26 cellular contexts compared by ENCODE assay signal in the genomic region with DNA sequence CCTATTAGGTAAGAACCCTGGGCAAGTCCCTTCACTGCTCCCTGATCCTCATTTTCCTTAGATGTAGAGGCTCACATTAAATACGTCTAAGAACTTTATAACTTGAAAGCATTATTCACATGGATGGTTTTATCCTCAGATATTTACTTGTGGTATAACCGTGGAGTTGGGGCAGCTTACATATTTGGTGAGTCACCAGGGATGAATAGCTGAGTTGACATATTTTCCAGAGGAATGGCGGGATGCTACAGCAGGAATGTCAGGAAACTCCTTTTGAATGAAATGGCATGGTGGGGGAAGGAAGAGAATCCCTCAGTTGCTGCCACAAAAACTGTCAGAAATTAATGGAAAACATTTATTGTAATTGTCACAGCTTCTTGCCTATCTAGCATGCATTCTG.
DNase-seq lines count a peak whose midpoint lies in the region; ATAC-seq, FAIRE-seq and TF ChIP-seq lines count a peak whose summit lies in the region.
"Had no signal": no experiment of that assay in that cellular context is flagged by ENCODE, and none has a peak within 500 bp of the region (broad histone marks: within the 10 kb centered on the region; RNA-seq: fewer than 3 reads in every experiment).

No MANE protein-coding gene starts in this region.

- H3K9me3 ChIP-seq in A549 (no peaks in the 10 kb centered on the region), T-helper 17 cell (ENCODE audit: control insufficient read depth, low read length, poor library complexity, severe bottlenecking) (no peaks in the 10 kb centered on the region), MM.1S (replicated peaks; ENCODE audit: insufficient read depth, low read length) (no peaks in the 10 kb centered on the region), heart left ventricle (no peaks in the 10 kb centered on the region)
- H3K9me3 ChIP-seq: prostate gland had no signal

- H3K9me2 ChIP-seq in MM.1S (replicated peaks; ENCODE audit: insufficient read depth, low read length): no peaks in the 10 kb centered on the region

- H3K27ac Mint-ChIP-seq in T-helper 17 cell: no peak overlapping the region
- H3K27ac Mint-ChIP-seq: activated CD8-positive, alpha-beta T cell treated with anti-CD3 and anti-CD28 coated beads, Interleukin-2, amount 10 ng/mL, durations not matched to agents 7 days and 5 days; brain; CD4-positive, CD25-positive, alpha-beta regulatory T cell; HFFc6 had no signal

- H3K36me3 ChIP-seq in MM.1S (replicated peaks; ENCODE audit: insufficient read depth, low read length) (no peaks in the 10 kb centered on the region), heart left ventricle (no peaks in the 10 kb centered on the region)
- H3K36me3 ChIP-seq: prostate gland had no signal

- intact Hi-C loops in heart left ventricle (cut with DNase I): no loop called here

- H3K4me1 ChIP-seq in A549 (peaks cover 28% of the 10 kb centered on the region), MM.1S (ENCODE audit: low read length) (no peaks in the 10 kb centered on the region), heart left ventricle (no peaks in the 10 kb centered on the region)
- H3K4me1 ChIP-seq: prostate gland had no signal

- no peak for TF ChIP-seq EP300 in A549 (IDR thresholded peaks at IDR 0.05)

- H3K4me2 ChIP-seq in A549 (no peak overlapping the region), MM.1S (ENCODE audit: low read depth, low read length) (no peak overlapping the region)

- WGBS in A549 (ENCODE audit: missing lambda C conversion rate): 54% methylated on average over 3 of the region's 3 CpGs
- 75 to 84% (median 76%) methylated on average over 3 of the region's 3 CpGs for WGBS in heart left ventricle, 4 donors

- POLR2A ChIA-PET in A549 (lab: Yijun Ruan, JAX): no interaction called here

- no peaks in the 10 kb centered on the region for H3K27me3 Mint-ChIP-seq in T-helper 17 cell
- H3K27me3 Mint-ChIP-seq: brain; CD4-positive, CD25-positive, alpha-beta regulatory T cell had no signal

- H3K79me2 ChIP-seq in MM.1S (ENCODE audit: low read length): no peaks in the 10 kb centered on the region

- no peak for TF ChIP-seq RAD21 in A549 (conservative IDR thresholded peaks at IDR 0.05 in 1 of 2, IDR thresholded peaks at IDR 0.05 in 1 of 2)

- H3K27ac ChIP-seq in A549 (no peak overlapping the region), MM.1S (ENCODE audit: low read length) (no peak overlapping the region), heart left ventricle (no peak overlapping the region)
- H3K27ac ChIP-seq: prostate gland had no signal

- no peak overlapping the region for H3K4me3 Mint-ChIP-seq in T-helper 17 cell
- H3K4me3 Mint-ChIP-seq: activated CD8-positive, alpha-beta T cell treated with anti-CD3 and anti-CD28 coated beads, Interleukin-2, amount 10 ng/mL, durations not matched to agents 7 days and 5 days; activated T-cell treated with anti-CD3 and anti-CD28 coated beads, Interleukin-2, amount 50 U/mL, for 4 hours; brain; CD4-positive, CD25-positive, alpha-beta regulatory T cell; HFFc6; neural crest cell had no signal

- no peaks in the 10 kb centered on the region for H3F3A ChIP-seq in MM.1S (ENCODE audit: insufficient read depth, low read length)

- H3K36me3 Mint-ChIP-seq in T-helper 17 cell (ENCODE audit: low read depth): no peaks in the 10 kb centered on the region
- H3K36me3 Mint-ChIP-seq: brain; CD4-positive, CD25-positive, alpha-beta regulatory T cell had no signal

- FAIRE-seq in A549 (lab: Jason Lieb, UNC): peak; percentile 97
- FAIRE-seq: endothelial cell of umbilical vein, small intestine had no signal

- peaks cover 15% of the 10 kb centered on the region for H3K4me1 Mint-ChIP-seq in T-helper 17 cell
- H3K4me1 Mint-ChIP-seq: brain, neural crest cell had no signal

- TF ChIP-seq POLR2A in A549 (IDR thresholded peaks at IDR 0.05; ENCODE audit: low read length): no peak
- TF ChIP-seq POLR2A in heart left ventricle (IDR thresholded peaks at IDR 0.05): no peak

- H3K4me3 ChIP-seq in A549 (no peak overlapping the region), fibroblast of pulmonary artery (replicated peaks; ENCODE audit: low read depth, low read length) (no peak overlapping the region), MM.1S (ENCODE audit: low read length) (no peak overlapping the region), heart left ventricle (no peak overlapping the region)
- H3K4me3 ChIP-seq: prostate gland had no signal

- ATAC-seq in A549 (no peak), T-helper 17 cell (no peak), HG03571 (IDR thresholded peaks at IDR 0.05; ENCODE audit: unreplicated experiment) (no peak), heart left ventricle (no peak)
- ATAC-seq: activated CD8-positive, alpha-beta T cell treated with anti-CD3 and anti-CD28 coated beads, Interleukin-2, amount 10 ng/mL, durations not matched to agents 7 days and 5 days; activated T-cell treated with anti-CD3 and anti-CD28 coated beads, Interleukin-2, amount 50 U/mL, for 4 hours had no signal

- TF ChIP-seq CTCF in A549 (IDR thresholded peaks at IDR 0.05) (no peak), fibroblast of pulmonary artery (IDR thresholded peaks at IDR 0.05; ENCODE audit: low read length, missing control alignments) (no peak), MM.1S (IDR thresholded peaks at IDR 0.05; ENCODE audit: low read length) (no peak), heart left ventricle (IDR thresholded peaks at IDR 0.05) (no peak)

- H3K9ac ChIP-seq in MM.1S (ENCODE audit: low read length): no peak overlapping the region

- H2AFZ ChIP-seq in MM.1S (ENCODE audit: low read length): no peak overlapping the region

- peak in 1 of 2 experiments; percentile 7 for DNase-seq in A549 (ENCODE audit: low read depth in 1 of 2, low spot score in 1 of 2)
- peak; percentile 5 for DNase-seq in H4 (ENCODE audit: low spot score)
- peak; percentile 73 for DNase-seq in amniotic epithelial cell (ENCODE audit: low read depth)
- peak; percentile 26 for DNase-seq in fibroblast of pulmonary artery (ENCODE audit: low read depth)
- DNase-seq in T-helper 17 cell: no peak
- DNase-seq in MM.1S: no peak
- no peak for DNase-seq in heart left ventricle
- DNase-seq: activated CD4-positive, CD25-positive, alpha-beta regulatory T cell; activated CD8-positive, alpha-beta T cell treated with anti-CD3 and anti-CD28 coated beads, Interleukin-2, amount 10 ng/mL, durations not matched to agents 7 days and 5 days; activated naive CD4-positive, alpha-beta T cell treated with anti-CD3 and anti-CD28 coated beads, Interleukin-2, amount 50 U/mL, for 16 hours; activated T-cell treated with anti-CD3 and anti-CD28 coated beads, Interleukin-2, amount 50 U/mL, for 4 hours; CD4-positive, CD25-positive, alpha-beta regulatory T cell; HFFc6; Kasumi-1; midbrain; NCI-H1105 treated with DMSO at 0.1 percent for 48 hours; NCI-H2081 treated with DMSO at 0.1 percent for 48 hours; NCI-H526; Right ventricle myocardium superior; small intestine; stimulated activated CD4-positive, alpha-beta T cell treated with anti-CD3 and anti-CD28 coated beads, Interleukin-4, amount 100 ng/mL, for 24 hours had no signal

- H4K20me1 ChIP-seq in MM.1S (ENCODE audit: insufficient read depth, low read length): no peaks in the 10 kb centered on the region

- H3K27me3 ChIP-seq in MM.1S (replicated peaks; ENCODE audit: insufficient read depth, low read length) (no peaks in the 10 kb centered on the region), heart left ventricle (peaks cover 0 to 9% (median 0%) of the 10 kb centered on the region in 9 donors)

- CTCF ChIA-PET in A549 (lab: Yijun Ruan, JAX): no interaction called here

TF ChIP-seq in A549, 52 proteins besides CTCF, POLR2A, EP300 and RAD21:
- TF ChIP-seq MAFK (IDR thresholded peaks at IDR 0.05; ENCODE audit: partially characterized antibody): peak; percentile 93
- no peak for TF ChIP-seq HOXB5 (CRISPR knock-in tag; IDR thresholded peaks at IDR 0.05)

Comparison
In these comparisons a context has a peak if more than half of its experiments do, and no peak if none do; other contexts are left out.
1. DNase-seq: peak in H4 (single experiment), amniotic epithelial cell (single experiment) and fibroblast of pulmonary artery (single experiment); none in T-helper 17 cell (0 of 3), MM.1S (single experiment) and heart left ventricle (0 of 5).